28 cellular contexts compared by ENCODE assay signal in the genomic region with DNA sequence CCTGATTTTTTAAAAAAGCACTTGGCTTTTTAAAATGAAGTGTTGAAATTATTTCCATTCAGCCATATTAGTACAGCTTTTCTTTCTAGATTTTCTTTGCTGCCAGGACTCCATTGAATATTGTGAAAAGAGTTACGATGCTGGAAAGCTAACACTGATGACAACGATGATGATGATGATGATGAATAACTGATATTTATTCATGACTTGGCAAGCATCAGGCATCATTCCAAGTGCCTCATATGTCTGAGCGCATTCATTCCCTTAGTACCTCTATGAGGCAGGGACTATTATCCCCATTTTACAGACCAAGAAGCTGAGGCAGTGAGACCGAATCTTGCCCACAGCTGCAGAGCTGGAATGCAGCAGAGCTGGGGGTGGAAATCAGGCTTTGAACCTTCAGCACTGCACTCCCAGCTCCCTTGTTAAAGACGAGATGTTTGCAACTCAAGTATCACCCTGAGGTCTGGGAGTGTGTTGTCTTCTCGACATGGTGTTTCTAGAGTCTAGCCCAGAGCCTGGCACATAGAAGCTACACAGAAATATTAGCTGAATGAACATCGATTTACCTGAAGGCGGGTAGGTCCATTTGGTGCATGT.
"Had no signal": no experiment of that assay in that cellular context is flagged by ENCODE, and none has a peak within 500 bp of the region (broad histone marks: within the 10 kb centered on the region; RNA-seq: fewer than 3 reads in every experiment).

No MANE protein-coding gene starts in this region.

- H3K36me3 ChIP-seq: brain microvascular endothelial cell, cardiac muscle cell, MG63, SJCRH30 had no signal

- DNase-seq: activated CD4-positive, alpha-beta T cell treated with anti-CD3 and anti-CD28 coated beads for 4 hours; activated CD8-positive, alpha-beta T cell treated with anti-CD3 and anti-CD28 coated beads for 36 hours; activated gamma-delta T cell; activated naive CD4-positive, alpha-beta T cell treated with anti-CD3 and anti-CD28 coated beads for 36 hours; activated T-cell treated with anti-CD3 and anti-CD28 coated beads for 4 hours; activated T-cell treated with anti-CD3 and anti-CD28 coated beads, Interleukin-2, amount 50 U/mL, for 48 hours; amygdala; brain microvascular endothelial cell; MV-4-11; NCI-H1092 treated with DMSO at 0.1 percent for 48 hours; NCI-H1436; NCI-H1694 treated with DMSO at 0.1 percent for 48 hours; NCI-H2029 treated with DMSO at 0.1 percent for 48 hours; NCI-H345; NCI-H510A treated with DMSO at 0.1 percent for 48 hours; NCI-H69; NK-92 treated with Interleukin-12 subunit alpha and Interleukin-12 subunit beta, amount 100 ng/mL, for 24 hours; OCI-M1; Right ventricle myocardium superior; SJCRH30; SK-N-SH; T-helper 1 cell had no signal

- H3K9me3 ChIP-seq: MG63, SJCRH30, SK-N-SH had no signal

- H3K4me1 ChIP-seq: SJCRH30 had no signal

- H3K27ac ChIP-seq: brain microvascular endothelial cell, cardiac muscle cell, RWPE1, SJCRH30 had no signal

- H3K4me3 ChIP-seq: cardiac muscle cell, MG63, SJCRH30 had no signal

- H3K4me2 ChIP-seq: SK-N-SH had no signal

- ATAC-seq: activated CD4-positive, CD25-positive, alpha-beta regulatory T cell treated with anti-CD3 and anti-CD28 coated beads, Interleukin-2, amount 50 U/mL, for 24 hours; activated CD8-positive, alpha-beta T cell treated with anti-CD3 and anti-CD28 coated beads for 36 hours; activated T-helper 17 cell treated with anti-CD3 and anti-CD28 coated beads, Interleukin-2, amount 50 U/mL, for 72 hours; Panc1 had no signal

- H3K9ac ChIP-seq: SK-N-SH had no signal

- H3K27me3 ChIP-seq: brain microvascular endothelial cell, cardiac muscle cell, MG63, SJCRH30 had no signal
